In the genomic region with DNA sequence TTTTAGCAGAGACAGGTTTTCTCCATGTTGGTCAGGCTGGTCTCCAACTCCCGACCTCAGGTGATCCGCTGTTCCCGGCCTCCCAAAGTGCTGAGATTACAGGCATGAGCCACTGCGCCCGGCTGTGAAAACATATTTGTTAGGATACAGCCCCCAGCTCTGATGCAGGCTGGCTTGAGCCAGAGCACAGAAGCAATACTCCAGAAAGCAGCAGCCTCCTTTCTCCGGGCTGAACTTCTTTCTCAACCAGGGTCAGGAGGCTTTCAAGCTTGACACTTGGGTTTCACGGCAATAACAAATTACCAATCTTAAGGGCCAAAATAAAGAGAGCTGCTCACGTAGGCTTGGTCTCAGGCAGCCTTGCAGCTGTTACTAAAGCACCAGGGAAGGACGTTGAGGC, we compare ENCODE assay signal across 26 cellular contexts. TPM values are rescaled to one million over a fixed set of nuclear protein-coding genes. Genes with fewer than 3 reads are reported as not detected.
DNase-seq lines count a peak whose midpoint lies in the region; ATAC-seq and TF ChIP-seq lines count a peak whose summit lies in the region.
"Had no signal": no experiment of that assay in that cellular context is flagged by ENCODE, and none has a peak within 500 bp of the region (broad histone marks: within the 10 kb centered on the region; RNA-seq: fewer than 3 reads in every experiment).

No MANE protein-coding gene starts in this region.

- H3K9me2 ChIP-seq in GM23338 (ENCODE audit: insufficient read depth), result no peaks in the 10 kb centered on the region

- H3K9ac ChIP-seq in mesendoderm (ENCODE audit: low read length) (no peak overlapping the region), neural progenitor cell (no peak overlapping the region)

- H3K9me3 Mint-ChIP-seq in GM23338, result no peaks in the 10 kb centered on the region; the same call in 2 of the 3 replicates
- peaks cover 0 to 4% (median 0%) of the 10 kb centered on the region in 5 experiments for H3K9me3 Mint-ChIP-seq in brain
- no peaks in the 10 kb centered on the region for H3K9me3 Mint-ChIP-seq in neural progenitor cell
- H3K9me3 Mint-ChIP-seq: CD8-positive, alpha-beta memory T cell had no signal

- H3K27ac Mint-ChIP-seq in GM23338 (no peak overlapping the region), brain (peak overlapping the region in 3 of 5 experiments; percentile 65 to 88 (median 72)), neural progenitor cell (peak overlapping the region; percentile 81)
- H3K27ac Mint-ChIP-seq: CD14-positive monocyte; CD8-positive, alpha-beta memory T cell had no signal

- H2BK5ac ChIP-seq in mesendoderm (ENCODE audit: low read length), result no peak overlapping the region

- H3K79me2 ChIP-seq in GM23338 (replicated peaks; ENCODE audit: insufficient read depth) (no peaks in the 10 kb centered on the region), mesendoderm (ENCODE audit: control insufficient read depth, insufficient read depth, low read length) (no peaks in the 10 kb centered on the region), neural progenitor cell (ENCODE audit: low read depth) (no peaks in the 10 kb centered on the region)

- peaks cover 2% of the 10 kb centered on the region; the same call in 1 of the 3 replicates for H3K4me1 Mint-ChIP-seq in GM23338
- peaks cover 21% of the 10 kb centered on the region for H3K4me1 Mint-ChIP-seq in brain
- peaks cover 22% of the 10 kb centered on the region for H3K4me1 Mint-ChIP-seq in neural progenitor cell
- H3K4me1 Mint-ChIP-seq: CD14-positive monocyte; CD8-positive, alpha-beta memory T cell had no signal

- H3K36me3 Mint-ChIP-seq in GM23338 (ENCODE audit: low read depth) (no peaks in the 10 kb centered on the region), brain (no peaks in the 10 kb centered on the region), neural progenitor cell (no peaks in the 10 kb centered on the region)
- H3K36me3 Mint-ChIP-seq: CD14-positive monocyte; CD8-positive, alpha-beta memory T cell had no signal

- H3K36me3 ChIP-seq in GM23338 (ENCODE audit: insufficient read depth), result no peaks in the 10 kb centered on the region
- H3K36me3 ChIP-seq in mesendoderm (ENCODE audit: control insufficient read depth, insufficient read depth, low read length), result no peaks in the 10 kb centered on the region
- no peaks in the 10 kb centered on the region for H3K36me3 ChIP-seq in neural progenitor cell
- H3K36me3 ChIP-seq: BE2C, MG63, SJSA1 had no signal

- no peak overlapping the region for H3K4me3 ChIP-seq in GM23338
- H3K4me3 ChIP-seq in mesendoderm (ENCODE audit: low read length), result no peak overlapping the region
- no peak overlapping the region for H3K4me3 ChIP-seq in neural progenitor cell
- H3K4me3 ChIP-seq: MG63, SJSA1 had no signal

- H2BK15ac ChIP-seq in mesendoderm (replicated peaks; ENCODE audit: low read depth), result no peak overlapping the region

- H3K4me2 ChIP-seq in GM23338, result no peak overlapping the region
- H3K4me2 ChIP-seq in mesendoderm (ENCODE audit: low read length), result no peak overlapping the region
- H3K4me2 ChIP-seq in neural progenitor cell, result no peak overlapping the region

- no peak overlapping the region for H2AK5ac ChIP-seq in mesendoderm (ENCODE audit: low read length)

- no peaks in the 10 kb centered on the region for H3K4me1 ChIP-seq in GM23338 (ENCODE audit: insufficient read depth)
- no peaks in the 10 kb centered on the region for H3K4me1 ChIP-seq in mesendoderm (ENCODE audit: control insufficient read depth, low read depth, low read length)
- peaks cover 23% of the 10 kb centered on the region for H3K4me1 ChIP-seq in neural progenitor cell
- H3K4me1 ChIP-seq: BE2C, SJSA1 had no signal

- no peak overlapping the region for H3K27ac ChIP-seq in GM23338 (ENCODE audit: low read depth)
- H3K27ac ChIP-seq in mesendoderm (ENCODE audit: low read depth, low read length), result no peak overlapping the region
- H3K27ac ChIP-seq in neural progenitor cell, result peak overlapping the region; percentile 19
- H3K27ac ChIP-seq: SJSA1 had no signal

- H3K18ac ChIP-seq in mesendoderm (ENCODE audit: low read length), result no peak overlapping the region

- DNase-seq in GM23338 (ENCODE audit: low spot score), result no peak
- DNase-seq in mesendoderm, result no peak
- no peak for DNase-seq in neural progenitor cell (ENCODE audit: low spot score)
- DNase-seq in NCI-H2171 (lab: John Stamatoyannopoulos, UW), result no peak
- DNase-seq: 8988T; ACHN; BE2C; Calu3; CD8-positive, alpha-beta memory T cell; DND-41; KG1; MG63; NCI-H1105 treated with DMSO at 0.1 percent for 48 hours; NCI-H146; NCI-H1930; NCI-H2107; NCI-H446 treated with DMSO at 0.1 percent for 48 hours; NCI-H526; Right ventricle myocardium superior; RPMI8226 had no signal

- H3F3A ChIP-seq in GM23338 (replicated peaks; ENCODE audit: low read depth) (no peaks in the 10 kb centered on the region), neural progenitor cell (ENCODE audit: low read depth) (peaks cover 29% of the 10 kb centered on the region)

- no peak overlapping the region for H3K4me3 Mint-ChIP-seq in GM23338
- no peak overlapping the region for H3K4me3 Mint-ChIP-seq in brain
- H3K4me3 Mint-ChIP-seq in neural progenitor cell, result no peak overlapping the region
- H3K4me3 Mint-ChIP-seq: CD14-positive monocyte; CD8-positive, alpha-beta memory T cell had no signal

- H3K27me3 ChIP-seq in GM23338 (ENCODE audit: insufficient read depth) (no peaks in the 10 kb centered on the region), mesendoderm (ENCODE audit: insufficient read depth, low read length, poor library complexity) (no peaks in the 10 kb centered on the region), neural progenitor cell (no peaks in the 10 kb centered on the region)
- H3K27me3 ChIP-seq: BE2C, MG63 had no signal

- H3K4ac ChIP-seq in mesendoderm (ENCODE audit: low read depth, low read length), result peak overlapping the region; percentile 3

- H2AFZ ChIP-seq in GM23338, result peak overlapping the region; percentile 72; the same call in 1 of the 2 replicates
- peak overlapping the region; percentile 61 for H2AFZ ChIP-seq in neural progenitor cell (replicated peaks)

- no peak overlapping the region for H4K8ac ChIP-seq in mesendoderm (ENCODE audit: low read depth, low read length)

- H3K23ac ChIP-seq in mesendoderm (ENCODE audit: low read length), result no peak overlapping the region

- H2BK120ac ChIP-seq in mesendoderm (ENCODE audit: low read depth, low read length), result no peak overlapping the region

- H3K27me3 Mint-ChIP-seq in GM23338 (ENCODE audit: insufficient read depth, low read depth, poor library complexity) (no peaks in the 10 kb centered on the region), brain (peaks cover 4% of the 10 kb centered on the region), neural progenitor cell (ENCODE audit: insufficient read depth, low read depth) (peaks cover 5% of the 10 kb centered on the region)

- TF ChIP-seq CTCF in GM23338 (conservative IDR thresholded peaks at IDR 0.05; ENCODE audit: low read depth in 2 of 2) (no peak), brain (conservative IDR thresholded peaks at IDR 0.05) (no peak), neural progenitor cell (IDR thresholded peaks at IDR 0.05) (no peak)

- ATAC-seq in GM23338 (no peak), HG03432 (IDR thresholded peaks at IDR 0.05; ENCODE audit: unreplicated experiment) (no peak), GM19455 (IDR thresholded peaks at IDR 0.05; ENCODE audit: unreplicated experiment) (no peak), GM19452 (IDR thresholded peaks at IDR 0.05; ENCODE audit: unreplicated experiment) (no peak)

- H3K79me1 ChIP-seq in mesendoderm (ENCODE audit: low read length), result no peaks in the 10 kb centered on the region

- H4K5ac ChIP-seq in mesendoderm (ENCODE audit: low read length), result no peak overlapping the region

- WGBS in mesendoderm (ENCODE audit: extremely low coverage, insufficient coverage, low lambda C conversion rate), result no CpG with 5 or more reads among the region's 9 CpGs

- no peaks in the 10 kb centered on the region for H3K9me3 ChIP-seq in neural progenitor cell (ENCODE audit: low read depth)
- H3K9me3 ChIP-seq: BE2C, MG63, SJSA1 had no signal

- H4K20me1 ChIP-seq in GM23338 (replicated peaks; ENCODE audit: insufficient read depth), result no peaks in the 10 kb centered on the region
- H4K20me1 ChIP-seq in neural progenitor cell (ENCODE audit: low read depth), result no peaks in the 10 kb centered on the region

- H3K56ac ChIP-seq in mesendoderm (ENCODE audit: low read length), result peak overlapping the region; percentile 1

TF ChIP-seq in GM23338, 12 proteins besides CTCF, POLR2A, EP300 and RAD21 (continues in another document):
- no peak for TF ChIP-seq ZNF114 (CRISPR knock-in tag; IDR thresholded peaks at IDR 0.05)
- no peak for TF ChIP-seq JUNB (IDR thresholded peaks at IDR 0.05; ENCODE audit: unreplicated experiment)
- TF ChIP-seq NANOG (IDR thresholded peaks at IDR 0.05; ENCODE audit: borderline replicate concordance), result no peak
- TF ChIP-seq EZH2 (IDR thresholded peaks at IDR 0.05; ENCODE audit: low read depth, unreplicated experiment), result no peak
- TF ChIP-seq, protein P1, sequence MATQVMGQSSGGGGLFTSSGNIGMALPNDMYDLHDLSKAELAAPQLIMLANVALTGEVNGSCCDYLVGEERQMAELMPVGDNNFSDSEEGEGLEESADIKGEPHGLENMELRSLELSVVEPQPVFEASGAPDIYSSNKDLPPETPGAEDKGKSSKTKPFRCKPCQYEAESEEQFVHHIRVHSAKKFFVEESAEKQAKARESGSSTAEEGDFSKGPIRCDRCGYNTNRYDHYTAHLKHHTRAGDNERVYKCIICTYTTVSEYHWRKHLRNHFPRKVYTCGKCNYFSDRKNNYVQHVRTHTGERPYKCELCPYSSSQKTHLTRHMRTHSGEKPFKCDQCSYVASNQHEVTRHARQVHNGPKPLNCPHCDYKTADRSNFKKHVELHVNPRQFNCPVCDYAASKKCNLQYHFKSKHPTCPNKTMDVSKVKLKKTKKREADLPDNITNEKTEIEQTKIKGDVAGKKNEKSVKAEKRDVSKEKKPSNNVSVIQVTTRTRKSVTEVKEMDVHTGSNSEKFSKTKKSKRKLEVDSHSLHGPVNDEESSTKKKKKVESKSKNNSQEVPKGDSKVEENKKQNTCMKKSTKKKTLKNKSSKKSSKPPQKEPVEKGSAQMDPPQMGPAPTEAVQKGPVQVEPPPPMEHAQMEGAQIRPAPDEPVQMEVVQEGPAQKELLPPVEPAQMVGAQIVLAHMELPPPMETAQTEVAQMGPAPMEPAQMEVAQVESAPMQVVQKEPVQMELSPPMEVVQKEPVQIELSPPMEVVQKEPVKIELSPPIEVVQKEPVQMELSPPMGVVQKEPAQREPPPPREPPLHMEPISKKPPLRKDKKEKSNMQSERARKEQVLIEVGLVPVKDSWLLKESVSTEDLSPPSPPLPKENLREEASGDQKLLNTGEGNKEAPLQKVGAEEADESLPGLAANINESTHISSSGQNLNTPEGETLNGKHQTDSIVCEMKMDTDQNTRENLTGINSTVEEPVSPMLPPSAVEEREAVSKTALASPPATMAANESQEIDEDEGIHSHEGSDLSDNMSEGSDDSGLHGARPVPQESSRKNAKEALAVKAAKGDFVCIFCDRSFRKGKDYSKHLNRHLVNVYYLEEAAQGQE (IDR thresholded peaks at IDR 0.05; ENCODE audit: unreplicated experiment), result no peak

RNA-seq across cellular contexts. Expression of gene CECR2, which starts 10.9 kb away (rescaled TPM):
- 106 and 110 TPM in 2 replicates for total RNA-seq in GM23338 (2014; rRNA removed; shearing (Covaris generic))
- polyA plus RNA-seq in GM23338 (2016; fragmentation: Nextera tagmentation; extraction: Ambion mirVana) (18.4 and 24.2 TPM in 2 replicates), brain (ENCODE audit: insufficient read depth, low read depth, low replicate concordance) (6.8 TPM)
- polyA plus RNA-seq in mesendoderm (2013, experiment 1 of 2), result 27.4 TPM
- 28.3 TPM for polyA plus RNA-seq in mesendoderm (2013, experiment 2 of 2)
- 67.8 and 72.8 TPM in 2 replicates for total RNA-seq in neural progenitor cell (ENCODE audit: low replicate concordance)
- total RNA-seq: CD8-positive, alpha-beta memory T cell; SJSA1 had no signal
- polyA plus RNA-seq: CD8-positive, alpha-beta memory T cell had no signal
